ENCODE assay signal across 22 cellular contexts in genomic region chr3:14484741-14485140, GRCh38. TPM values are rescaled to one million over a fixed set of nuclear protein-coding genes. Genes with fewer than 3 reads are reported as not detected.
"Had no signal": no experiment of that assay in that cellular context is flagged by ENCODE, and none has a peak within 500 bp of the region (broad histone marks: within the 10 kb centered on the region; RNA-seq: fewer than 3 reads in every experiment).

No MANE protein-coding gene starts in this region.

- H3K4me3 Mint-ChIP-seq: activated B cell treated with CpG ODN at 0.5 μM for 24 hours; activated CD4-positive, alpha-beta T cell treated with anti-CD3 and anti-CD28 coated beads for 36 hours; activated CD8-positive, alpha-beta memory T cell treated with anti-CD3 and anti-CD28 coated beads, Interleukin-2, amount 10 ng/mL, durations not matched to agents 7 days and 5 days; activated naive CD8-positive, alpha-beta T cell treated with anti-CD3 and anti-CD28 coated beads for 36 hours; endodermal cell; neural progenitor cell; T-helper 1 cell treated with Interleukin-12 subunit alpha and Interleukin-12 subunit beta and Interleukin-4 antibody, amounts not matched to agents 30 μg/mL and 1 μg/mL, for 36 hours had no signal

- ATAC-seq: activated CD4-positive, alpha-beta T cell treated with anti-CD3 and anti-CD28 coated beads for 36 hours; activated CD8-positive, alpha-beta memory T cell treated with anti-CD3 and anti-CD28 coated beads, Interleukin-2, amount 10 ng/mL, durations not matched to agents 7 days and 5 days; gastrocnemius medialis; mucosa of descending colon had no signal

- H3K4me1 Mint-ChIP-seq: activated B cell treated with CpG ODN at 0.5 μM for 24 hours; activated CD4-positive, alpha-beta T cell treated with anti-CD3 and anti-CD28 coated beads for 36 hours; activated naive CD8-positive, alpha-beta T cell treated with anti-CD3 and anti-CD28 coated beads for 36 hours; neural progenitor cell had no signal

- H3K36me3 ChIP-seq: breast epithelium, neural progenitor cell, prostate gland had no signal

- H3K9me3 ChIP-seq: breast epithelium, esophagus squamous epithelium, gastrocnemius medialis, mucosa of descending colon, prostate gland, stomach, suprapubic skin, tibial nerve had no signal

- H3K27ac ChIP-seq: breast epithelium, coronary artery, esophagus squamous epithelium, gastrocnemius medialis, neural progenitor cell, prostate gland, stomach, suprapubic skin, tibial nerve had no signal

- H3K4me1 ChIP-seq: neural progenitor cell, prostate gland had no signal

- H3K27me3 ChIP-seq: breast epithelium, esophagus squamous epithelium, gastrocnemius medialis, neural progenitor cell, stomach, suprapubic skin, tibial nerve had no signal

- H3K4me3 ChIP-seq: breast epithelium, coronary artery, esophagus squamous epithelium, gastrocnemius medialis, mucosa of descending colon, neural progenitor cell, prostate gland, stomach, suprapubic skin, tibial nerve had no signal

- H3K27ac Mint-ChIP-seq: activated B cell treated with CpG ODN at 0.5 μM for 24 hours; activated CD8-positive, alpha-beta memory T cell treated with anti-CD3 and anti-CD28 coated beads, Interleukin-2, amount 10 ng/mL, durations not matched to agents 7 days and 5 days; activated naive CD8-positive, alpha-beta T cell treated with anti-CD3 and anti-CD28 coated beads for 36 hours; endodermal cell had no signal

- H3K27me3 Mint-ChIP-seq: activated B cell treated with CpG ODN at 0.5 μM for 24 hours; activated CD4-positive, alpha-beta T cell treated with anti-CD3 and anti-CD28 coated beads for 36 hours; activated CD8-positive, alpha-beta memory T cell treated with anti-CD3 and anti-CD28 coated beads, Interleukin-2, amount 10 ng/mL, durations not matched to agents 7 days and 5 days; activated naive CD8-positive, alpha-beta T cell treated with anti-CD3 and anti-CD28 coated beads for 36 hours had no signal

- DNase-seq: activated B cell treated with CpG ODN at 0.5 μM for 24 hours; activated CD4-positive, alpha-beta T cell treated with anti-CD3 and anti-CD28 coated beads for 36 hours; activated CD4-positive, alpha-beta T cell treated with anti-CD3 and anti-CD28 coated beads, Interleukin-2, amount 50 U/mL, for 48 hours; activated CD8-positive, alpha-beta memory T cell treated with anti-CD3 and anti-CD28 coated beads, Interleukin-2, amount 10 ng/mL, durations not matched to agents 7 days and 5 days; activated naive CD8-positive, alpha-beta T cell treated with anti-CD3 and anti-CD28 coated beads for 36 hours; activated T-cell treated with anti-CD3 and anti-CD28 coated beads for 4 hours; endodermal cell; esophagus squamous epithelium; gastrocnemius medialis; hippocampal formation; mesendoderm; stimulated activated CD4-positive, alpha-beta T cell treated with anti-CD3 and anti-CD28 coated beads, Interleukin-12 subunit alpha, Interleukin-12 subunit beta, amount 100 ng/mL, for 4 hours; stimulated activated CD4-positive, alpha-beta T cell treated with anti-CD3 and anti-CD28 coated beads, Interleukin-4, amount 100 ng/mL, for 4 hours; stomach had no signal

- H3K9me3 Mint-ChIP-seq: activated B cell treated with CpG ODN at 0.5 μM for 24 hours; activated naive CD8-positive, alpha-beta T cell treated with anti-CD3 and anti-CD28 coated beads for 36 hours; endodermal cell; neural progenitor cell; T-helper 1 cell treated with Interleukin-12 subunit alpha and Interleukin-12 subunit beta and Interleukin-4 antibody, amounts not matched to agents 30 μg/mL and 1 μg/mL, for 36 hours had no signal

RNA-seq across cellular contexts. Expression of gene GRIP2, which starts 55.4 kb away (rescaled TPM):
- total RNA-seq: activated B cell treated with CpG ODN at 0.5 μM for 24 hours; activated CD4-positive, alpha-beta T cell treated with anti-CD3 and anti-CD28 coated beads for 36 hours; activated CD8-positive, alpha-beta memory T cell treated with anti-CD3 and anti-CD28 coated beads, Interleukin-2, amount 10 ng/mL, durations not matched to agents 7 days and 5 days; activated naive CD8-positive, alpha-beta T cell treated with anti-CD3 and anti-CD28 coated beads for 36 hours had no signal
